In the genomic region with DNA sequence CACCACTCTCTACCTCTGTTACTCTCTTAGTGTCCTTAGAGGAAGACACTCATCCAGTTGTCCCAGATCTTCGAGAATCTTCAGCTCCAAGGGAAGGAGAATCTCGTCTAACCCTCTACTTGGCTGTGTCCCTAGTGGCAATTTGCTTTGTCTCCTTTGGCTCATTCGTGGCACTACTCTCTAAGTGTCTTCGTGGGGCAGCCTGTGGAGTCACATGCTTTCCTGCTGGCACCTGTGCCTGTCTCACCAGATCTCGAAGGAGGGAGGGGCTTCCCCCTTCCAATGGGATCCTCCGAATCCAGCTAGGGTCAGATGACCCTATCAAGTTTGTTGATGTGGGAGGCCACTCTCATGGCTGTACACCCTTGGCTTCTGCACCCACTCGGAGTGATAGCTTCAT, we compare ENCODE assay signal across 23 cellular contexts. TPM values are rescaled to one million over a fixed set of nuclear protein-coding genes. Genes with fewer than 3 reads are reported as not detected.
"Had no signal": no experiment of that assay in that cellular context is flagged by ENCODE, and none has a peak within 500 bp of the region (broad histone marks: within the 10 kb centered on the region; RNA-seq: fewer than 3 reads in every experiment).

No MANE protein-coding gene starts in this region.

- H3K4me3 ChIP-seq: prostate gland, spleen, upper lobe of right lung had no signal

- H3K27ac ChIP-seq: prostate gland, spleen, upper lobe of right lung, WERI-Rb-1 had no signal

- H3K4me3 Mint-ChIP-seq: activated CD4-positive, alpha-beta T cell treated with anti-CD3 and anti-CD28 coated beads, Interleukin-2, amount 10 ng/mL, durations not matched to agents 7 days and 5 days; activated CD8-positive, alpha-beta T cell treated with anti-CD3 and anti-CD28 coated beads for 36 hours; activated naive CD8-positive, alpha-beta T cell treated with anti-CD3 and anti-CD28 coated beads for 36 hours; activated T-cell treated with anti-CD3 and anti-CD28 coated beads, Interleukin-2, amount 50 U/mL, for 24 hours; memory B cell had no signal

- H3K36me3 Mint-ChIP-seq: activated naive CD8-positive, alpha-beta T cell treated with anti-CD3 and anti-CD28 coated beads for 36 hours had no signal

- H3K27ac Mint-ChIP-seq: activated CD4-positive, alpha-beta T cell treated with anti-CD3 and anti-CD28 coated beads, Interleukin-2, amount 10 ng/mL, durations not matched to agents 7 days and 5 days; activated CD8-positive, alpha-beta T cell treated with anti-CD3 and anti-CD28 coated beads for 36 hours; activated naive CD8-positive, alpha-beta T cell treated with anti-CD3 and anti-CD28 coated beads for 36 hours; activated T-cell treated with anti-CD3 and anti-CD28 coated beads, Interleukin-2, amount 50 U/mL, for 24 hours; activated T-helper 2 cell treated with anti-CD3 and anti-CD28 coated beads, Interferon-gamma antibody, Interleukin-2, Interleukin-4, amounts not matched to agents 10 μg/mL and 5 μg/mL and 100 μg/mL, durations not matched to agents 14 hours and 24 hours and 36 hours; memory B cell had no signal

- H3K36me3 ChIP-seq: prostate gland, WERI-Rb-1 had no signal

- H3K9me3 Mint-ChIP-seq: activated CD8-positive, alpha-beta T cell treated with anti-CD3 and anti-CD28 coated beads for 36 hours; activated naive CD8-positive, alpha-beta T cell treated with anti-CD3 and anti-CD28 coated beads for 36 hours; activated T-cell treated with anti-CD3 and anti-CD28 coated beads, Interleukin-2, amount 50 U/mL, for 24 hours; activated T-helper 2 cell treated with anti-CD3 and anti-CD28 coated beads, Interferon-gamma antibody, Interleukin-2, Interleukin-4, amounts not matched to agents 10 μg/mL and 5 μg/mL and 100 μg/mL, durations not matched to agents 14 hours and 24 hours and 36 hours; memory B cell had no signal

- FAIRE-seq: endothelial cell of umbilical vein, frontal cortex, TTC549 had no signal

- DNase-seq: activated CD4-positive, alpha-beta T cell treated with anti-CD3 and anti-CD28 coated beads, Interleukin-2, amount 10 ng/mL, durations not matched to agents 7 days and 5 days; activated CD4-positive, CD25-positive, alpha-beta regulatory T cell treated with anti-CD3 and anti-CD28 coated beads, Interleukin-2, amount 50 U/mL, for 72 hours; activated CD8-positive, alpha-beta T cell treated with anti-CD3 and anti-CD28 coated beads for 36 hours; activated naive CD4-positive, alpha-beta T cell; activated naive CD8-positive, alpha-beta T cell treated with anti-CD3 and anti-CD28 coated beads for 36 hours; activated T-cell treated with anti-CD3 and anti-CD28 coated beads, Interleukin-2, amount 50 U/mL, for 24 hours; dermis blood vessel endothelial cell; effector memory CD4-positive, alpha-beta T cell; hippocampal formation; left cardiac atrium; spleen; stimulated activated CD4-positive, alpha-beta T cell treated with anti-CD3 and anti-CD28 coated beads, Interleukin-4, amount 100 ng/mL, for 1 hour; stimulated activated naive CD4-positive, alpha-beta T cell; T-helper 1 cell; upper lobe of right lung; WERI-Rb-1 had no signal

- ATAC-seq: activated CD8-positive, alpha-beta T cell treated with anti-CD3 and anti-CD28 coated beads for 36 hours; esophagus mucosa; left cardiac atrium; upper lobe of right lung had no signal

RNA-seq across cellular contexts. Expression of a gene that starts 1.8 kb away (rescaled TPM):
- total RNA-seq: activated CD4-positive, alpha-beta T cell treated with anti-CD3 and anti-CD28 coated beads, Interleukin-2, amount 10 ng/mL, durations not matched to agents 7 days and 5 days; activated CD8-positive, alpha-beta T cell treated with anti-CD3 and anti-CD28 coated beads for 36 hours; activated naive CD8-positive, alpha-beta T cell treated with anti-CD3 and anti-CD28 coated beads for 36 hours; activated T-helper 2 cell treated with anti-CD3 and anti-CD28 coated beads, Interferon-gamma antibody, Interleukin-2, Interleukin-4, amounts not matched to agents 10 μg/mL and 5 μg/mL and 100 μg/mL, durations not matched to agents 14 hours and 24 hours and 36 hours had no signal

RNA-seq across cellular contexts. Expression of a gene that starts 2.3 kb away (rescaled TPM):
- total RNA-seq: activated CD4-positive, alpha-beta T cell treated with anti-CD3 and anti-CD28 coated beads, Interleukin-2, amount 10 ng/mL, durations not matched to agents 7 days and 5 days; activated CD8-positive, alpha-beta T cell treated with anti-CD3 and anti-CD28 coated beads for 36 hours; activated naive CD8-positive, alpha-beta T cell treated with anti-CD3 and anti-CD28 coated beads for 36 hours; activated T-helper 2 cell treated with anti-CD3 and anti-CD28 coated beads, Interferon-gamma antibody, Interleukin-2, Interleukin-4, amounts not matched to agents 10 μg/mL and 5 μg/mL and 100 μg/mL, durations not matched to agents 14 hours and 24 hours and 36 hours had no signal

RNA-seq across cellular contexts. Expression of a gene that starts 11.4 kb away (rescaled TPM):
- total RNA-seq: activated CD4-positive, alpha-beta T cell treated with anti-CD3 and anti-CD28 coated beads, Interleukin-2, amount 10 ng/mL, durations not matched to agents 7 days and 5 days; activated CD8-positive, alpha-beta T cell treated with anti-CD3 and anti-CD28 coated beads for 36 hours had no signal

RNA-seq across cellular contexts. Expression of a gene that starts 56.8 kb away (rescaled TPM):
- total RNA-seq: activated CD4-positive, alpha-beta T cell treated with anti-CD3 and anti-CD28 coated beads, Interleukin-2, amount 10 ng/mL, durations not matched to agents 7 days and 5 days; activated CD8-positive, alpha-beta T cell treated with anti-CD3 and anti-CD28 coated beads for 36 hours had no signal
